1 cellular context compared by ENCODE assay signal in the genomic region with DNA sequence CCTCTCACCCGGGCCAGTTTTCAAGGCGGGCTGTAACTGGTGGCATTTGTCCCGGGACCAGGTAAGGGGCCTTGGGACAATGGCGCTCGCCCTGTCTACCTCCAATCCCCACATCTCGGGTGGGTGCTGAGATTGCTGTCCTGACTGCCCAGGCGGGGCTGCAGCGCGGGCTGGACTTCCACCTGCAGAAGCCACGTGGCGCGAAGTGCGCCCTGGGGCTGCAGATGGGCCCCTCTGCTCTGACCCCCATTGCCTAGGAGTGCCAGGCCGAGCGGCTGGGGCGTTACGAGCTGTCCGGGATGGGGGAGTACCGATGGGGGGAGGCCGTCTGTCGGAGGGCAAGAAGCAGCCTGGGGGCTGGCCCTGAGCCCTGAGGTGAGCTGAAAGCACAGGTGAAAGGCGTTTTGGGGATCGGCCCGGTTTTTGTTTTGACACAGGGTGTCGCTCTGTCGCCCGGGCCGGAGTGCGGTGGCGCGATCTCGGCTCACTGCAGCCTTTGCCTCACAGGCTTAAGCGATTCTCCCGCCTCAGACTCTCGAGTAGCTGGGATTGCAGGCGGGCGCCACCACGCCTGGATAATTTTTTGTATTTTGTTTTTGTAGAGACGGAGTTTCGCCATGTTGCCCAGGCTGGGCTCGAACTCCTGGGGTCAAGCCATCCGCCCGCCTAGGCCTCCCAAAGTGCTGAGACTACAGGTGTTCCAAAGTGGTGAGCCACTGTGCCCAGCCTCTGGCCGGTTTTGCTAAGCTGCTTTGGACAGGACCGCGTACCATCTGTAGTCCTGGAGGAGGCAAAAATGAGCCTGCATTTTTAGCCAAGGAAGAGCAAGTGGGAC.
TF ChIP-seq lines count a peak whose summit lies in the region.

A gene with protein sequence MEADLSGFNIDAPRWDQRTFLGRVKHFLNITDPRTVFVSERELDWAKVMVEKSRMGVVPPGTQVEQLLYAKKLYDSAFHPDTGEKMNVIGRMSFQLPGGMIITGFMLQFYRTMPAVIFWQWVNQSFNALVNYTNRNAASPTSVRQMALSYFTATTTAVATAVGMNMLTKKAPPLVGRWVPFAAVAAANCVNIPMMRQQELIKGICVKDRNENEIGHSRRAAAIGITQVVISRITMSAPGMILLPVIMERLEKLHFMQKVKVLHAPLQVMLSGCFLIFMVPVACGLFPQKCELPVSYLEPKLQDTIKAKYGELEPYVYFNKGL (plus strand): TSS at position 16 of the 835 bp plus-strand sequence. CDS start 12,001 bp downstream, outside the sequence.

TF ChIP-seq in K562, 482 proteins besides CTCF, POLR2A, EP300 and RAD21 (continued from another document and continues in another):
- TF ChIP-seq, protein P1, sequence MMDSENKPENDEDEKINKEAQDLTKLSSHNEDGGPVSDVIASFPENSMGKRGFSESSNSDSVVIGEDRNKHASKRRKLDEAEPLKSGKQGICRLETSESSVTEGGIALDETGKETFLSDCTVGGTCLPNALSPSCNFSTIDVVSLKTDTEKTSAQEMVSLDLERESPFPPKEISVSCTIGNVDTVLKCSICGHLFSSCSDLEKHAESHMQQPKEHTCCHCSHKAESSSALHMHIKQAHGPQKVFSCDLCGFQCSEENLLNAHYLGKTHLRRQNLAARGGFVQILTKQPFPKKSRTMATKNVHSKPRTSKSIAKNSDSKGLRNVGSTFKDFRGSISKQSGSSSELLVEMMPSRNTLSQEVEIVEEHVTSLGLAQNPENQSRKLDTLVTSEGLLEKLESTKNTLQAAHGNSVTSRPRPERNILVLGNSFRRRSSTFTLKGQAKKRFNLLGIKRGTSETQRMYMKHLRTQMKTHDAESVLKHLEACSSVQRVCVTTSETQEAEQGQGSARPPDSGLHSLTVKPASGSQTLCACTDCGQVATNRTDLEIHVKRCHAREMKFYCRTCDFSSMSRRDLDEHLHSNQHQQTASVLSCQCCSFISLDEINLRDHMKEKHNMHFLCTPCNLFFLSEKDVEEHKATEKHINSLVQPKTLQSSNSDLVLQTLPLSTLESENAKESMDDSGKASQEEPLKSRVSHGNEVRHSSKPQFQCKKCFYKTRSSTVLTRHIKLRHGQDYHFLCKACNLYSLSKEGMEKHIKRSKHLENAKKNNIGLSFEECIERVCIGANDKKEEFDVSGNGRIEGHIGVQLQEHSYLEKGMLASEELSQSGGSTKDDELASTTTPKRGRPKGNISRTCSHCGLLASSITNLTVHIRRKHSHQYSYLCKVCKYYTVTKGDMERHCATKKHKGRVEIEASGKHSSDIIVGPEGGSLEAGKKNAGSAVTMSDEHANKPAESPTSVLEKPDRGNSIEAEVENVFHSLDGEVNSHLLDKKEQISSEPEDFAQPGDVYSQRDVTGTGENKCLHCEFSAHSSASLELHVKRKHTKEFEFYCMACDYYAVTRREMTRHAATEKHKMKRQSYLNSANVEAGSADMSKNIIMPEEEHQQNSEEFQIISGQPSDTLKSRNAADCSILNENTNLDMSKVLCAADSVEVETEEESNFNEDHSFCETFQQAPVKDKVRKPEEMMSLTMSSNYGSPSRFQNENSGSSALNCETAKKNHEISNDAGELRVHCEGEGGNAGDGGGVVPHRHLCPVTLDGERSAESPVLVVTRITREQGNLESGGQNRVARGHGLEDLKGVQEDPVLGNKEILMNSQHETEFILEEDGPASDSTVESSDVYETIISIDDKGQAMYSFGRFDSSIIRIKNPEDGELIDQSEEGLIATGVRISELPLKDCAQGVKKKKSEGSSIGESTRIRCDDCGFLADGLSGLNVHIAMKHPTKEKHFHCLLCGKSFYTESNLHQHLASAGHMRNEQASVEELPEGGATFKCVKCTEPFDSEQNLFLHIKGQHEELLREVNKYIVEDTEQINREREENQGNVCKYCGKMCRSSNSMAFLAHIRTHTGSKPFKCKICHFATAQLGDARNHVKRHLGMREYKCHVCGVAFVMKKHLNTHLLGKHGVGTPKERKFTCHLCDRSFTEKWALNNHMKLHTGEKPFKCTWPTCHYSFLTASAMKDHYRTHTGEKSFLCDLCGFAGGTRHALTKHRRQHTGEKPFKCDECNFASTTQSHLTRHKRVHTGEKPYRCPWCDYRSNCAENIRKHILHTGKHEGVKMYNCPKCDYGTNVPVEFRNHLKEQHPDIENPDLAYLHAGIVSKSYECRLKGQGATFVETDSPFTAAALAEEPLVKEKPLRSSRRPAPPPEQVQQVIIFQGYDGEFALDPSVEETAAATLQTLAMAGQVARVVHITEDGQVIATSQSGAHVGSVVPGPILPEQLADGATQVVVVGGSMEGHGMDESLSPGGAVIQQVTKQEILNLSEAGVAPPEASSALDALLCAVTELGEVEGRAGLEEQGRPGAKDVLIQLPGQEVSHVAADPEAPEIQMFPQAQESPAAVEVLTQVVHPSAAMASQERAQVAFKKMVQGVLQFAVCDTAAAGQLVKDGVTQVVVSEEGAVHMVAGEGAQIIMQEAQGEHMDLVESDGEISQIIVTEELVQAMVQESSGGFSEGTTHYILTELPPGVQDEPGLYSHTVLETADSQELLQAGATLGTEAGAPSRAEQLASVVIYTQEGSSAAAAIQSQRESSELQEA (IDR thresholded peaks at IDR 0.05; ENCODE audit: low read depth) = no peak; the same call in 1 of the 2 replicates
- no peak for TF ChIP-seq CBFB (CRISPR knock-in tag; IDR thresholded peaks at IDR 0.05)
- TF ChIP-seq, protein P2, sequence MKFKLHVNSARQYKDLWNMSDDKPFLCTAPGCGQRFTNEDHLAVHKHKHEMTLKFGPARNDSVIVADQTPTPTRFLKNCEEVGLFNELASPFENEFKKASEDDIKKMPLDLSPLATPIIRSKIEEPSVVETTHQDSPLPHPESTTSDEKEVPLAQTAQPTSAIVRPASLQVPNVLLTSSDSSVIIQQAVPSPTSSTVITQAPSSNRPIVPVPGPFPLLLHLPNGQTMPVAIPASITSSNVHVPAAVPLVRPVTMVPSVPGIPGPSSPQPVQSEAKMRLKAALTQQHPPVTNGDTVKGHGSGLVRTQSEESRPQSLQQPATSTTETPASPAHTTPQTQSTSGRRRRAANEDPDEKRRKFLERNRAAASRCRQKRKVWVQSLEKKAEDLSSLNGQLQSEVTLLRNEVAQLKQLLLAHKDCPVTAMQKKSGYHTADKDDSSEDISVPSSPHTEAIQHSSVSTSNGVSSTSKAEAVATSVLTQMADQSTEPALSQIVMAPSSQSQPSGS (CRISPR knock-in tag; IDR thresholded peaks at IDR 0.05) = no peak
- TF ChIP-seq JUNB (CRISPR knock-in tag; conservative IDR thresholded peaks at IDR 0.05) = no peak
- no peak for TF ChIP-seq ZNF551 (CRISPR knock-in tag; IDR thresholded peaks at IDR 0.05)
- no peak for TF ChIP-seq CHD1 (IDR thresholded peaks at IDR 0.05; ENCODE audit: low read length)
- TF ChIP-seq ATF1 (CRISPR knock-in tag; IDR thresholded peaks at IDR 0.05) = no peak
- no peak for TF ChIP-seq ATF1 (tag; IDR thresholded peaks at IDR 0.05)
- TF ChIP-seq, protein P3, sequence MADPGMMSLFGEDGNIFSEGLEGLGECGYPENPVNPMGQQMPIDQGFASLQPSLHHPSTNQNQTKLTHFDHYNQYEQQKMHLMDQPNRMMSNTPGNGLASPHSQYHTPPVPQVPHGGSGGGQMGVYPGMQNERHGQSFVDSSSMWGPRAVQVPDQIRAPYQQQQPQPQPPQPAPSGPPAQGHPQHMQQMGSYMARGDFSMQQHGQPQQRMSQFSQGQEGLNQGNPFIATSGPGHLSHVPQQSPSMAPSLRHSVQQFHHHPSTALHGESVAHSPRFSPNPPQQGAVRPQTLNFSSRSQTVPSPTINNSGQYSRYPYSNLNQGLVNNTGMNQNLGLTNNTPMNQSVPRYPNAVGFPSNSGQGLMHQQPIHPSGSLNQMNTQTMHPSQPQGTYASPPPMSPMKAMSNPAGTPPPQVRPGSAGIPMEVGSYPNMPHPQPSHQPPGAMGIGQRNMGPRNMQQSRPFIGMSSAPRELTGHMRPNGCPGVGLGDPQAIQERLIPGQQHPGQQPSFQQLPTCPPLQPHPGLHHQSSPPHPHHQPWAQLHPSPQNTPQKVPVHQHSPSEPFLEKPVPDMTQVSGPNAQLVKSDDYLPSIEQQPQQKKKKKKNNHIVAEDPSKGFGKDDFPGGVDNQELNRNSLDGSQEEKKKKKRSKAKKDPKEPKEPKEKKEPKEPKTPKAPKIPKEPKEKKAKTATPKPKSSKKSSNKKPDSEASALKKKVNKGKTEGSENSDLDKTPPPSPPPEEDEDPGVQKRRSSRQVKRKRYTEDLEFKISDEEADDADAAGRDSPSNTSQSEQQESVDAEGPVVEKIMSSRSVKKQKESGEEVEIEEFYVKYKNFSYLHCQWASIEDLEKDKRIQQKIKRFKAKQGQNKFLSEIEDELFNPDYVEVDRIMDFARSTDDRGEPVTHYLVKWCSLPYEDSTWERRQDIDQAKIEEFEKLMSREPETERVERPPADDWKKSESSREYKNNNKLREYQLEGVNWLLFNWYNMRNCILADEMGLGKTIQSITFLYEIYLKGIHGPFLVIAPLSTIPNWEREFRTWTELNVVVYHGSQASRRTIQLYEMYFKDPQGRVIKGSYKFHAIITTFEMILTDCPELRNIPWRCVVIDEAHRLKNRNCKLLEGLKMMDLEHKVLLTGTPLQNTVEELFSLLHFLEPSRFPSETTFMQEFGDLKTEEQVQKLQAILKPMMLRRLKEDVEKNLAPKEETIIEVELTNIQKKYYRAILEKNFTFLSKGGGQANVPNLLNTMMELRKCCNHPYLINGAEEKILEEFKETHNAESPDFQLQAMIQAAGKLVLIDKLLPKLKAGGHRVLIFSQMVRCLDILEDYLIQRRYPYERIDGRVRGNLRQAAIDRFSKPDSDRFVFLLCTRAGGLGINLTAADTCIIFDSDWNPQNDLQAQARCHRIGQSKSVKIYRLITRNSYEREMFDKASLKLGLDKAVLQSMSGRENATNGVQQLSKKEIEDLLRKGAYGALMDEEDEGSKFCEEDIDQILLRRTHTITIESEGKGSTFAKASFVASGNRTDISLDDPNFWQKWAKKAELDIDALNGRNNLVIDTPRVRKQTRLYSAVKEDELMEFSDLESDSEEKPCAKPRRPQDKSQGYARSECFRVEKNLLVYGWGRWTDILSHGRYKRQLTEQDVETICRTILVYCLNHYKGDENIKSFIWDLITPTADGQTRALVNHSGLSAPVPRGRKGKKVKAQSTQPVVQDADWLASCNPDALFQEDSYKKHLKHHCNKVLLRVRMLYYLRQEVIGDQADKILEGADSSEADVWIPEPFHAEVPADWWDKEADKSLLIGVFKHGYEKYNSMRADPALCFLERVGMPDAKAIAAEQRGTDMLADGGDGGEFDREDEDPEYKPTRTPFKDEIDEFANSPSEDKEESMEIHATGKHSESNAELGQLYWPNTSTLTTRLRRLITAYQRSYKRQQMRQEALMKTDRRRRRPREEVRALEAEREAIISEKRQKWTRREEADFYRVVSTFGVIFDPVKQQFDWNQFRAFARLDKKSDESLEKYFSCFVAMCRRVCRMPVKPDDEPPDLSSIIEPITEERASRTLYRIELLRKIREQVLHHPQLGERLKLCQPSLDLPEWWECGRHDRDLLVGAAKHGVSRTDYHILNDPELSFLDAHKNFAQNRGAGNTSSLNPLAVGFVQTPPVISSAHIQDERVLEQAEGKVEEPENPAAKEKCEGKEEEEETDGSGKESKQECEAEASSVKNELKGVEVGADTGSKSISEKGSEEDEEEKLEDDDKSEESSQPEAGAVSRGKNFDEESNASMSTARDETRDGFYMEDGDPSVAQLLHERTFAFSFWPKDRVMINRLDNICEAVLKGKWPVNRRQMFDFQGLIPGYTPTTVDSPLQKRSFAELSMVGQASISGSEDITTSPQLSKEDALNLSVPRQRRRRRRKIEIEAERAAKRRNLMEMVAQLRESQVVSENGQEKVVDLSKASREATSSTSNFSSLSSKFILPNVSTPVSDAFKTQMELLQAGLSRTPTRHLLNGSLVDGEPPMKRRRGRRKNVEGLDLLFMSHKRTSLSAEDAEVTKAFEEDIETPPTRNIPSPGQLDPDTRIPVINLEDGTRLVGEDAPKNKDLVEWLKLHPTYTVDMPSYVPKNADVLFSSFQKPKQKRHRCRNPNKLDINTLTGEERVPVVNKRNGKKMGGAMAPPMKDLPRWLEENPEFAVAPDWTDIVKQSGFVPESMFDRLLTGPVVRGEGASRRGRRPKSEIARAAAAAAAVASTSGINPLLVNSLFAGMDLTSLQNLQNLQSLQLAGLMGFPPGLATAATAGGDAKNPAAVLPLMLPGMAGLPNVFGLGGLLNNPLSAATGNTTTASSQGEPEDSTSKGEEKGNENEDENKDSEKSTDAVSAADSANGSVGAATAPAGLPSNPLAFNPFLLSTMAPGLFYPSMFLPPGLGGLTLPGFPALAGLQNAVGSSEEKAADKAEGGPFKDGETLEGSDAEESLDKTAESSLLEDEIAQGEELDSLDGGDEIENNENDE (IDR thresholded peaks at IDR 0.05; ENCODE audit: low read depth, low read length) = no peak
- no peak for TF ChIP-seq ZNF121 (CRISPR knock-in tag; conservative IDR thresholded peaks at IDR 0.05)
- no peak for TF ChIP-seq MBD2 (IDR thresholded peaks at IDR 0.05; ENCODE audit: borderline replicate concordance, low read depth)
- TF ChIP-seq PCBP1 (IDR thresholded peaks at IDR 0.05; ENCODE audit: low read depth, low read length, poor library complexity, severe bottlenecking) = no peak
- TF ChIP-seq MXI1 (IDR thresholded peaks at IDR 0.05; ENCODE audit: low read depth, low read length) = peak; percentile 63; the same call in 1 of the 2 replicates
- TF ChIP-seq ETV1 (tag; conservative IDR thresholded peaks at IDR 0.05; ENCODE audit: low read depth) = no peak
- no peak for TF ChIP-seq FOXA1 (IDR thresholded peaks at IDR 0.05; ENCODE audit: borderline replicate concordance)
- TF ChIP-seq SMAD2 (IDR thresholded peaks at IDR 0.05; ENCODE audit: low read depth, low read length) = no peak
- no peak for TF ChIP-seq LEF1 (IDR thresholded peaks at IDR 0.05)
- no peak for TF ChIP-seq TCFL5 (CRISPR knock-in tag; conservative IDR thresholded peaks at IDR 0.05)
- TF ChIP-seq, protein P4, sequence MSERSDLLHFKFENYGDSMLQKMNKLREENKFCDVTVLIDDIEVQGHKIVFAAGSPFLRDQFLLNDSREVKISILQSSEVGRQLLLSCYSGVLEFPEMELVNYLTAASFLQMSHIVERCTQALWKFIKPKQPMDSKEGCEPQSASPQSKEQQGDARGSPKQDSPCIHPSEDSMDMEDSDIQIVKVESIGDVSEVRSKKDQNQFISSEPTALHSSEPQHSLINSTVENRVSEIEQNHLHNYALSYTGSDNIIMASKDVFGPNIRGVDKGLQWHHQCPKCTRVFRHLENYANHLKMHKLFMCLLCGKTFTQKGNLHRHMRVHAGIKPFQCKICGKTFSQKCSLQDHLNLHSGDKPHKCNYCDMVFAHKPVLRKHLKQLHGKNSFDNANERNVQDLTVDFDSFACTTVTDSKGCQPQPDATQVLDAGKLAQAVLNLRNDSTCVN (CRISPR knock-in tag; IDR thresholded peaks at IDR 0.05) = no peak
- no peak for TF ChIP-seq ILK (tag; IDR thresholded peaks at IDR 0.05; ENCODE audit: borderline replicate concordance, low read depth)
- TF ChIP-seq, protein P5, sequence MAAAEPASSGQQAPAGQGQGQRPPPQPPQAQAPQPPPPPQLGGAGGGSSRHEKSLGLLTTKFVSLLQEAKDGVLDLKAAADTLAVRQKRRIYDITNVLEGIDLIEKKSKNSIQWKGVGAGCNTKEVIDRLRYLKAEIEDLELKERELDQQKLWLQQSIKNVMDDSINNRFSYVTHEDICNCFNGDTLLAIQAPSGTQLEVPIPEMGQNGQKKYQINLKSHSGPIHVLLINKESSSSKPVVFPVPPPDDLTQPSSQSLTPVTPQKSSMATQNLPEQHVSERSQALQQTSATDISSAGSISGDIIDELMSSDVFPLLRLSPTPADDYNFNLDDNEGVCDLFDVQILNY (CRISPR knock-in tag; IDR thresholded peaks at IDR 0.05) = no peak
- TF ChIP-seq, protein P6, sequence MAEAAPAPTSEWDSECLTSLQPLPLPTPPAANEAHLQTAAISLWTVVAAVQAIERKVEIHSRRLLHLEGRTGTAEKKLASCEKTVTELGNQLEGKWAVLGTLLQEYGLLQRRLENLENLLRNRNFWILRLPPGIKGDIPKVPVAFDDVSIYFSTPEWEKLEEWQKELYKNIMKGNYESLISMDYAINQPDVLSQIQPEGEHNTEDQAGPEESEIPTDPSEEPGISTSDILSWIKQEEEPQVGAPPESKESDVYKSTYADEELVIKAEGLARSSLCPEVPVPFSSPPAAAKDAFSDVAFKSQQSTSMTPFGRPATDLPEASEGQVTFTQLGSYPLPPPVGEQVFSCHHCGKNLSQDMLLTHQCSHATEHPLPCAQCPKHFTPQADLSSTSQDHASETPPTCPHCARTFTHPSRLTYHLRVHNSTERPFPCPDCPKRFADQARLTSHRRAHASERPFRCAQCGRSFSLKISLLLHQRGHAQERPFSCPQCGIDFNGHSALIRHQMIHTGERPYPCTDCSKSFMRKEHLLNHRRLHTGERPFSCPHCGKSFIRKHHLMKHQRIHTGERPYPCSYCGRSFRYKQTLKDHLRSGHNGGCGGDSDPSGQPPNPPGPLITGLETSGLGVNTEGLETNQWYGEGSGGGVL (CRISPR knock-in tag; IDR thresholded peaks at IDR 0.05) = no peak
